In the genomic region with DNA sequence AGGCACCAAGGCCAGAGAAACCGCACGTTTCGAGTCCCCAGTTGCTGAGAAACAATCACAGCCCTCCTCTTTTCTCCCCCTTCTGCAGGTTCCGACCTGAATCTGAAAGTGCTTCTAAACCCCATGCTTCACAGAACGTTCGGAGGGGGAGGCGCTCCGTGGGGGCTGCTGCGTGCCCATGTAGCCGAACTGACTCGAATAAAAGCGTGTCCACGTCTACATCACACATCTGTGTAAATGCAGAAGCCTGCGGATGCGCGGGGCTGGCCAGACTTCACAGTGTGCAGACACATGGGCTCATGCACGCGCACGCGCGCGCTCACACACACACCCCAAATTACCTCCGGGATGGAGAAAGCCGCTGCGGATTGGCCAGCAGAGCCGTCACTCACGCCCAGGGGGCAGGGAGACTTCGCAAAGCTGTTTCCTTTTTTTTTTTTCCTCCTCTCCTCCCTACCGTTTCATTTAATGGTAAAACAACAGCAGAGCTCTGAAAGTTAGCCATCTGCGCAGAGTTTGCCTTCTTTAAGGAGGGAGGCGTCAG, we compare ENCODE assay signal across 8 cellular contexts.
A peak's percentile ranks its signal among the peaks of the same experiment; 100 is the strongest.
DNase-seq lines count a peak whose midpoint lies in the region; ATAC-seq and TF ChIP-seq lines count a peak whose summit lies in the region.

No MANE protein-coding gene starts in this region.

- TF ChIP-seq CTCF in AG09319 (IDR thresholded peaks at IDR 0.05; ENCODE audit: low read depth, low read length): no peak

- ATAC-seq in GM19025 (IDR thresholded peaks at IDR 0.05; ENCODE audit: low read depth, unreplicated experiment) (peak; percentile 62), HG03196 (IDR thresholded peaks at IDR 0.05; ENCODE audit: unreplicated experiment) (peak; percentile 72)
- ATAC-seq in activated CD4-positive, CD25-positive, alpha-beta regulatory T cell treated with anti-CD3 and anti-CD28 coated beads, Interleukin-2, amount 50 U/mL, for 24 hours: peak; percentile 80 to 85

- DNase-seq in AG09319 (ENCODE audit: extremely low read depth, low read depth) (peak; percentile 98), NCI-H345 treated with DMSO at 0.1 percent for 48 hours (lab: John Stamatoyannopoulos, UW; ENCODE audit: unreplicated experiment) (peak; percentile 92), cerebellar cortex (ENCODE audit: low spot score) (peak; percentile 91), iris pigment epithelial cell (ENCODE audit: low read depth) (peak; percentile 99), smooth muscle cell of the brain vasculature (ENCODE audit: low read depth, low spot score) (peak; percentile 97)

Comparison
In these comparisons a context has a peak if more than half of its experiments do, and no peak if none do; other contexts are left out.
1. Peak in every context shown above with its lines: DNase-seq and ATAC-seq.